In genomic region chr12:29405561-29405960, GRCh38 we compare ENCODE assay signal across 32 cellular contexts. TPM values are rescaled to one million over a fixed set of nuclear protein-coding genes. Genes with fewer than 3 reads are reported as not detected.
DNase-seq lines count a peak whose midpoint lies in the region; ATAC-seq, FAIRE-seq and TF ChIP-seq lines count a peak whose summit lies in the region.
"Had no signal": no experiment of that assay in that cellular context is flagged by ENCODE, and none has a peak within 500 bp of the region (broad histone marks: within the 10 kb centered on the region; RNA-seq: fewer than 3 reads in every experiment).

No MANE protein-coding gene starts in this region.

- FAIRE-seq in HepG2 (lab: Jason Lieb, UNC) (no peak), K562 (lab: Jason Lieb, UNC) (no peak)
- FAIRE-seq: A204.1, A549, D721Med had no signal

- H2BK15ac ChIP-seq in IMR-90 (ENCODE audit: low read depth, low read length): no peak overlapping the region

- no peak for DNase-seq in HepG2 (ENCODE audit: low spot score)
- no peak for DNase-seq in right lobe of liver
- no peak for DNase-seq in IMR-90
- DNase-seq in K562 (ENCODE audit: extremely low read depth in 1 of 4, low spot score in 3 of 4): no peak
- no peak for DNase-seq in DMS53 (lab: John Stamatoyannopoulos, UW)
- DNase-seq: 8988T; ACHN; AML-193; BE2C; C1 segment of cervical spinal cord; Caco-2; Calu3; CD4-positive, alpha-beta memory T cell; CD4-positive, alpha-beta T cell; CD4-positive, CD25-positive, alpha-beta regulatory T cell; CD8-positive, alpha-beta memory T cell; CD8-positive, alpha-beta T cell; COR-L47; DMS 273 treated with DMSO at 0.1 percent for 48 hours; DMS153; DMS79; DMS79 treated with DMSO at 0.1 percent for 48 hours; DND-41; EL had no signal

- H3K4me1 ChIP-seq in HepG2 (ENCODE audit: insufficient read depth, low read length): no peaks in the 10 kb centered on the region
- no peaks in the 10 kb centered on the region for H3K4me1 ChIP-seq in right lobe of liver
- H3K4me1 ChIP-seq in IMR-90 (ENCODE audit: control insufficient read depth, insufficient read depth, low read length): no peaks in the 10 kb centered on the region
- H3K4me1 ChIP-seq in K562 (replicated peaks in 1 of 2; ENCODE audit: control insufficient read depth in 2 of 2, insufficient read depth in 2 of 2, low read length in 2 of 2): no peaks in the 10 kb centered on the region
- H3K4me1 ChIP-seq: A549; BE2C; BLaER1; BLaER1 treated with 17β-estradiol and CSF1 and Interleukin-3, amounts not matched to agents 10 nM and 100 nM; Caco-2 had no signal

- no peak overlapping the region for H3K9ac ChIP-seq in HepG2 (ENCODE audit: insufficient read depth, low read depth, low read length)
- no peak overlapping the region for H3K9ac ChIP-seq in IMR-90 (ENCODE audit: low read depth, low read length)
- H3K9ac ChIP-seq in K562 (ENCODE audit: insufficient read depth in 1 of 2, low read depth in 2 of 2, low read length in 2 of 2): no peak overlapping the region
- H3K9ac ChIP-seq: BLaER1; BLaER1 treated with 17β-estradiol and CSF1 and Interleukin-3, amounts not matched to agents 10 nM and 100 nM had no signal

- TF ChIP-seq EP300 in HepG2 (IDR thresholded peaks at IDR 0.05; ENCODE audit: low read depth in 2 of 2, low read length in 2 of 2): no peak
- no peak for TF ChIP-seq EP300 in HepG2 (CRISPR knock-in tag; IDR thresholded peaks at IDR 0.05; ENCODE audit: borderline replicate concordance)
- no peak for TF ChIP-seq EP300 in K562 (IDR thresholded peaks at IDR 0.05; ENCODE audit: low read length)

- H3K79me2 ChIP-seq in HepG2 (ENCODE audit: insufficient read depth, low read length): no peaks in the 10 kb centered on the region
- no peaks in the 10 kb centered on the region for H3K79me2 ChIP-seq in K562 (ENCODE audit: control insufficient read depth, insufficient read depth, low read length)

- H3K18ac ChIP-seq in IMR-90 (ENCODE audit: low read depth, low read length): no peak overlapping the region

- H3K4me3 ChIP-seq in HepG2 (replicated peaks in 1 of 3; ENCODE audit: insufficient read depth in 1 of 3, low read depth in 2 of 3, low read length in 3 of 3): no peak overlapping the region
- no peak overlapping the region for H3K4me3 ChIP-seq in right lobe of liver
- H3K4me3 ChIP-seq in IMR-90 (ENCODE audit: insufficient read depth, low read depth, low read length): no peak overlapping the region
- no peak overlapping the region for H3K4me3 ChIP-seq in K562
- H3K4me3 ChIP-seq: A549; BLaER1; BLaER1 treated with 17β-estradiol and CSF1 and Interleukin-3, amounts not matched to agents 10 nM and 100 nM had no signal

- intact Hi-C loops in HepG2 (cut with micrococcal nuclease; ENCODE audit: unreplicated experiment): no loop called here
- intact Hi-C loops in right lobe of liver (cut with DNase I): no loop called here
- intact Hi-C loops in IMR-90 (cut with micrococcal nuclease): no loop called here
- intact Hi-C loops in K562 (cut with micrococcal nuclease): no loop called here

- POLR2A ChIA-PET in HepG2 (lab: Yijun Ruan, JAX): no interaction called here
- POLR2A ChIA-PET in IMR-90 (lab: Charles Lee; ENCODE audit: unreplicated experiment): no interaction called here
- POLR2A ChIA-PET in K562 (lab: Yijun Ruan, JAX): no interaction called here

- no peak for ATAC-seq in HepG2
- no peak for ATAC-seq in right lobe of liver
- no peak for ATAC-seq in IMR-90 (ENCODE audit: low read depth)
- no peak for ATAC-seq in K562
- ATAC-seq in HG03521 (IDR thresholded peaks at IDR 0.05; ENCODE audit: unreplicated experiment): no peak
- ATAC-seq: A549; CD8-positive, alpha-beta T cell had no signal

- no peak overlapping the region for H3K56ac ChIP-seq in IMR-90 (ENCODE audit: extremely low read depth, insufficient read depth, low read length)

- no peak overlapping the region for H3K4ac ChIP-seq in IMR-90 (ENCODE audit: low read depth, low read length)

- no peaks in the 10 kb centered on the region for H3K9me3 ChIP-seq in HepG2 (ENCODE audit: low read length)
- no peaks in the 10 kb centered on the region for H3K9me3 ChIP-seq in right lobe of liver
- no peaks in the 10 kb centered on the region for H3K9me3 ChIP-seq in IMR-90 (ENCODE audit: control insufficient read depth, insufficient read depth, low read length)
- no peaks in the 10 kb centered on the region for H3K9me3 ChIP-seq in K562 (replicated peaks; ENCODE audit: control insufficient read depth, insufficient read depth, low read depth, low read length)
- H3K9me3 ChIP-seq: A549; BE2C; BLaER1; BLaER1 treated with 17β-estradiol and CSF1 and Interleukin-3, amounts not matched to agents 10 nM and 100 nM; Caco-2 had no signal

- H3K27me3 ChIP-seq in HepG2 (ENCODE audit: control insufficient read depth in 1 of 2, insufficient read depth in 2 of 2, low read length in 2 of 2) (no peaks in the 10 kb centered on the region), right lobe of liver (no peaks in the 10 kb centered on the region), IMR-90 (ENCODE audit: control insufficient read depth, insufficient read depth, low read length) (no peaks in the 10 kb centered on the region), K562 (ENCODE audit: control insufficient read depth in 2 of 2, insufficient read depth in 2 of 2, low read length in 2 of 2) (no peaks in the 10 kb centered on the region; a peak in 2 of 5 replicates)
- H3K27me3 ChIP-seq: BLaER1; BLaER1 treated with 17β-estradiol and CSF1 and Interleukin-3, amounts not matched to agents 10 nM and 100 nM had no signal

- H4K8ac ChIP-seq in IMR-90 (ENCODE audit: low read depth in 2 of 2, low read length in 2 of 2): no peak overlapping the region

- H4K5ac ChIP-seq in IMR-90 (ENCODE audit: low read depth, low read length): no peak overlapping the region

- H4K91ac ChIP-seq in IMR-90 (ENCODE audit: insufficient read depth, low read depth, low read length): no peak overlapping the region

- H3K9me1 ChIP-seq in IMR-90 (ENCODE audit: insufficient read depth, low read length): no peaks in the 10 kb centered on the region
- H3K9me1 ChIP-seq in K562 (ENCODE audit: control insufficient read depth, insufficient read depth, low read length): no peaks in the 10 kb centered on the region

- no peaks in the 10 kb centered on the region for H3K36me3 ChIP-seq in HepG2 (replicated peaks in 1 of 2; ENCODE audit: control insufficient read depth in 1 of 2, insufficient read depth in 2 of 2, low read length in 2 of 2)
- no peaks in the 10 kb centered on the region for H3K36me3 ChIP-seq in right lobe of liver
- H3K36me3 ChIP-seq in IMR-90 (ENCODE audit: control insufficient read depth, insufficient read depth, low read length): no peaks in the 10 kb centered on the region
- H3K36me3 ChIP-seq in K562 (ENCODE audit: control insufficient read depth, insufficient read depth, low read length): no peaks in the 10 kb centered on the region
- H3K36me3 ChIP-seq: BE2C; BLaER1; BLaER1 treated with 17β-estradiol and CSF1 and Interleukin-3, amounts not matched to agents 10 nM and 100 nM had no signal

- no TSS peak for BruUV-seq in HepG2 (replicated peaks; lab: Mats Ljungman, UMichigan)
- BruUV-seq in IMR-90 (replicated peaks; lab: Mats Ljungman, UMichigan): no TSS peak
- BruUV-seq in K562 (replicated peaks; lab: Mats Ljungman, UMichigan): no TSS peak

- H3K27ac ChIP-seq in HepG2 (ENCODE audit: extremely low read length, insufficient read depth, low read length) (no peak overlapping the region), right lobe of liver (no peak overlapping the region), IMR-90 (ENCODE audit: insufficient read depth, low read length) (no peak overlapping the region), K562 (ENCODE audit: extremely low read depth, low read depth, low read length) (no peak overlapping the region)
- H3K27ac ChIP-seq: 22Rv1; A549; BLaER1; BLaER1 treated with 17β-estradiol and CSF1 and Interleukin-3, amounts not matched to agents 10 nM and 100 nM; C4-2B had no signal

- H2AFZ ChIP-seq in HepG2 (ENCODE audit: low read length): no peak overlapping the region
- H2AFZ ChIP-seq in IMR-90 (replicated peaks; ENCODE audit: low read length, poor library complexity): no peak overlapping the region
- no peak overlapping the region for H2AFZ ChIP-seq in K562 (ENCODE audit: low read depth, low read length)

- no peak overlapping the region for H2AK9ac ChIP-seq in IMR-90 (replicated peaks; ENCODE audit: low read depth, low read length, poor library complexity)

- no peak overlapping the region for H2AK5ac ChIP-seq in IMR-90 (ENCODE audit: low read depth, low read length)

- H2BK120ac ChIP-seq in IMR-90 (ENCODE audit: low read depth, low read length): no peak overlapping the region

- no peak overlapping the region for H2BK20ac ChIP-seq in IMR-90 (ENCODE audit: low read depth, low read length)

- no peak for TF ChIP-seq RAD21 in HepG2 (CRISPR knock-in tag; IDR thresholded peaks at IDR 0.05)
- no peak for TF ChIP-seq RAD21 in IMR-90 (IDR thresholded peaks at IDR 0.05; ENCODE audit: low read length)
- TF ChIP-seq RAD21 in K562 (CRISPR knock-in tag; conservative IDR thresholded peaks at IDR 0.05 in 1 of 2, IDR thresholded peaks at IDR 0.05 in 1 of 2): no peak

- TF ChIP-seq POLR2A in HepG2 (IDR thresholded peaks at IDR 0.05; ENCODE audit: insufficient read depth in 1 of 2, low read depth in 2 of 2, low read length in 2 of 2) (no peak), right lobe of liver (IDR thresholded peaks at IDR 0.05) (no peak), IMR-90 (IDR thresholded peaks at IDR 0.05; ENCODE audit: low read depth, low read length) (no peak), K562 (conservative IDR thresholded peaks at IDR 0.05) (no peak)

- TF ChIP-seq CTCF in HepG2 (CRISPR knock-in tag; IDR thresholded peaks at IDR 0.05) (no peak), right lobe of liver (IDR thresholded peaks at IDR 0.05) (no peak), IMR-90 (conservative IDR thresholded peaks at IDR 0.05; ENCODE audit: low read depth, low read length) (no peak), K562 (IDR thresholded peaks at IDR 0.05 in 2 of 3, conservative IDR thresholded peaks at IDR 0.05 in 1 of 3; ENCODE audit: insufficient read depth in 2 of 3, low read depth in 1 of 3, low read length in 3 of 3) (no peak)

- H3K4me2 ChIP-seq in HepG2 (ENCODE audit: low read depth, low read length): no peak overlapping the region
- H3K4me2 ChIP-seq in IMR-90 (ENCODE audit: low read depth, low read length): no peak overlapping the region
- H3K4me2 ChIP-seq in K562 (ENCODE audit: insufficient read depth, low read length): no peak overlapping the region
- H3K4me2 ChIP-seq: A549; BLaER1; BLaER1 treated with 17β-estradiol and CSF1 and Interleukin-3, amounts not matched to agents 10 nM and 100 nM had no signal

- 15% methylated on average over 4 of the region's 4 CpGs for WGBS in HepG2 (ENCODE audit: low lambda C conversion rate)
- WGBS in right lobe of liver (ENCODE audit: insufficient coverage, low coverage, low lambda C conversion rate, missing lambda C conversion rate): 36% methylated on average over 4 of the region's 4 CpGs
- WGBS in IMR-90 (ENCODE audit: extremely low coverage in 2 of 2, insufficient read length in 1 of 2), 2 experiments: no CpG with 5 or more reads among the region's 4 CpGs
- WGBS in K562 (ENCODE audit: insufficient coverage, low coverage, missing lambda C conversion rate): 0% methylated on average over 4 of the region's 4 CpGs

- in situ Hi-C loops in HepG2 (cut with HindIII; ENCODE audit: extremely low pct_ligation_motif_present, low pct_unique_long_range_greater_than_20kb) (no loop called here), IMR-90 (cut with MboI; ENCODE audit: low sequenced_read_pairs) (no loop called here), K562 (cut with MboI) (no loop called here)

- dilution Hi-C loops in IMR-90 (cut with HindIII; ENCODE audit: low sequenced_read_pairs, unreplicated experiment): no loop called here

- no peaks in the 10 kb centered on the region for H3K79me1 ChIP-seq in IMR-90 (ENCODE audit: low read depth in 1 of 2, low read length in 2 of 2)

- no peak overlapping the region for H3K23ac ChIP-seq in IMR-90 (ENCODE audit: low read depth, low read length)

- H3K14ac ChIP-seq in IMR-90 (replicated peaks; ENCODE audit: low read depth, low read length): no peak overlapping the region

- no peaks in the 10 kb centered on the region for H4K20me1 ChIP-seq in HepG2 (ENCODE audit: insufficient read depth, low read length)
- H4K20me1 ChIP-seq in IMR-90 (ENCODE audit: insufficient read depth, low read length): no peaks in the 10 kb centered on the region
- H4K20me1 ChIP-seq in K562 (replicated peaks; ENCODE audit: control insufficient read depth, insufficient read depth, low read length): no peaks in the 10 kb centered on the region
- H4K20me1 ChIP-seq: BLaER1; BLaER1 treated with 17β-estradiol and CSF1 and Interleukin-3, amounts not matched to agents 10 nM and 100 nM had no signal

- CTCF ChIA-PET in HepG2 (lab: Yijun Ruan, JAX; ENCODE audit: low intra/inter-chr PET ratio, low total read pairs) (no interaction called here), IMR-90 (lab: Yijun Ruan, JAX) (no interaction called here), K562 (lab: Yijun Ruan, JAX; ENCODE audit: low intra/inter-chr PET ratio) (no interaction called here)

- H2BK5ac ChIP-seq in IMR-90 (ENCODE audit: low read depth, low read length, poor library complexity, severe bottlenecking): no peak overlapping the region

RNA-seq across cellular contexts. Expression of gene ERGIC2, which starts 24.6 kb away (rescaled TPM):
- total RNA-seq in HepG2 (2016; rRNA removed; fragmentation: Illumina TruSeq; extraction: Trizol) (70.7 and 73.5 TPM in 2 replicates), right lobe of liver (10 to 100 TPM; 27.8 to 54.1 (median 38.6) TPM), IMR-90 (2012; rRNA removed) (45.3 and 107 TPM in 2 replicates), K562 (2014; rRNA removed) (24.1 and 26.2 TPM in 2 replicates), K562 (2014; rRNA removed; fragmentation: Illumina TruSeq; extraction: Trizol) (87.1 and 96.5 TPM in 2 replicates), K562 (2015; rRNA removed; fragmentation: Illumina TruSeq; extraction: Trizol) (64.6 and 75.7 TPM in 2 replicates), K562 (2021) (56.3 and 61.0 TPM in 2 replicates)
- 23.3 and 24.8 TPM in 2 replicates for total RNA-seq in HepG2 (2016; cell fraction: cytosol; rRNA removed; fragmentation: Illumina TruSeq; extraction: Trizol; ENCODE audit: low read depth)
- total RNA-seq in HepG2 (2016; cell fraction: insoluble cytoplasmic fraction; rRNA removed; fragmentation: Illumina TruSeq; extraction: Trizol): 71.8 and 82.3 TPM in 2 replicates
- 48.8 and 50.7 TPM in 2 replicates for total RNA-seq in HepG2 (2016; cell fraction: membrane; rRNA removed; fragmentation: Illumina TruSeq; extraction: Trizol)
- total RNA-seq in HepG2 (2016; cell fraction: nucleus; rRNA removed; fragmentation: Illumina TruSeq; extraction: Trizol): 69.6 and 71.8 TPM in 2 replicates
- polyA plus RNA-seq in HepG2 (2011; rRNA removed) (23.6 and 32.6 TPM in 2 replicates), IMR-90 (2012; rRNA removed) (32.7 and 41.0 TPM in 2 replicates), K562 (2011; rRNA removed) (37.9 and 54.9 TPM in 2 replicates), K562 (2014; fragmentation: Illumina TruSeq; extraction: Trizol) (60.6 and 86.2 TPM in 2 replicates), K562 (2014; fragmentation: Nextera tagmentation; extraction: Ambion mirVana) (100 to 1,000 TPM; 151 to 180 TPM), K562 (2014; rRNA removed) (34.5 and 35.2 TPM in 2 replicates)
- 13.5 and 35.1 TPM in 2 replicates for polyA plus RNA-seq in HepG2 (2011; cell fraction: cytosol; rRNA removed)
- polyA plus RNA-seq in HepG2 (2011; cell fraction: nucleus; rRNA removed): 6.4 and 8.1 TPM in 2 replicates
- 42.3 and 62.7 TPM in 2 replicates for polyA plus RNA-seq in HepG2 (2012)
- polyA plus RNA-seq in HepG2 (2016; cell fraction: cytosol; fragmentation: Illumina TruSeq; extraction: Trizol; ENCODE audit: low read depth): 21.8 and 24.7 TPM in 2 replicates
- 64.7 and 68.9 TPM in 2 replicates for polyA plus RNA-seq in HepG2 (2016; cell fraction: insoluble cytoplasmic fraction; fragmentation: Illumina TruSeq; extraction: Trizol; ENCODE audit: low read depth)
- 36.0 and 38.8 TPM in 2 replicates for polyA plus RNA-seq in HepG2 (2016; cell fraction: membrane; fragmentation: Illumina TruSeq; extraction: Trizol; ENCODE audit: low read depth)
- polyA plus RNA-seq in HepG2 (2016; cell fraction: nucleus; fragmentation: Illumina TruSeq; extraction: Trizol; ENCODE audit: insufficient read depth, low read depth): 94.5 and 96.3 TPM in 2 replicates
- 10.4 and 16.5 TPM in 2 replicates for polyA minus RNA-seq in HepG2 (2011; rRNA and poly(A)+ RNA removed; ENCODE audit: low replicate concordance)
- polyA minus RNA-seq in HepG2 (2011; cell fraction: cytosol; rRNA and poly(A)+ RNA removed): 14.5 and 18.5 TPM in 2 replicates
- polyA minus RNA-seq in HepG2 (2011; cell fraction: nucleus; rRNA and poly(A)+ RNA removed): 45.0 and 45.2 TPM in 2 replicates
- 2.9 and 4.6 TPM in 2 replicates for polyA plus RNA-seq in IMR-90 (2012; cell fraction: cytosol; rRNA removed)
- polyA plus RNA-seq in IMR-90 (2012; cell fraction: nucleus; rRNA removed; ENCODE audit: low replicate concordance): 0.61 and 14.9 TPM in 2 replicates
- total RNA-seq in K562 (2011; cell fraction: chromatin; rRNA removed; ENCODE audit: low replicate concordance): 22.5 and 49.5 TPM in 2 replicates
- 18.8 and 24.6 TPM in 2 replicates for total RNA-seq in K562 (2011; cell fraction: nucleolus; rRNA removed)
- 41.5 and 45.3 TPM in 2 replicates for total RNA-seq in K562 (2011; cell fraction: nucleoplasm; rRNA removed)
- 11.3 and 30.3 TPM in 2 replicates for polyA plus RNA-seq in K562 (2011; cell fraction: cytosol; rRNA removed)
- 10.0 and 16.6 TPM in 2 replicates for polyA plus RNA-seq in K562 (2011; cell fraction: nucleus; rRNA removed)
- 41.8 and 49.5 TPM in 2 replicates for polyA plus RNA-seq in K562 (2012)
- polyA minus RNA-seq in K562 (2011; rRNA and poly(A)+ RNA removed): 32.7 and 39.5 TPM in 2 replicates
- polyA minus RNA-seq in K562 (2011; cell fraction: cytosol; rRNA and poly(A)+ RNA removed): 8.1 and 17.3 TPM in 2 replicates
- polyA minus RNA-seq in K562 (2011; cell fraction: nucleus; rRNA and poly(A)+ RNA removed): 30.0 and 60.5 TPM in 2 replicates

Comparison
In these comparisons a context has a peak if more than half of its experiments do, and no peak if none do; other contexts are left out.
1. Of the 241 proteins assayed by ChIP-seq in both HepG2 and K562: peak only in HepG2: none; only in K562: CEBPG; in both: CEBPB; in neither: 237; mixed calls (peak in some experiments, not most) for 2.